In genomic region chr6:32095338-32096086, GRCh38 we compare ENCODE assay signal across 12 cellular contexts. TPM values are rescaled to one million over a fixed set of nuclear protein-coding genes. Genes with fewer than 3 reads are reported as not detected.
A peak's percentile ranks its signal among the peaks of the same experiment; 100 is the strongest.
DNase-seq lines count a peak whose midpoint lies in the region; ATAC-seq, FAIRE-seq and TF ChIP-seq lines count a peak whose summit lies in the region.
"Had no signal": no experiment of that assay in that cellular context is flagged by ENCODE, and none has a peak within 500 bp of the region (broad histone marks: within the 10 kb centered on the region; RNA-seq: fewer than 3 reads in every experiment).

No MANE protein-coding gene starts in this region.

- H3K9me3 ChIP-seq in left ventricle myocardium inferior (replicated peaks) (no peaks in the 10 kb centered on the region), right atrium auricular region (no peaks in the 10 kb centered on the region), HepG2 (ENCODE audit: low read length) (no peaks in the 10 kb centered on the region), aorta (ENCODE audit: control insufficient read depth, low read length) (no peaks in the 10 kb centered on the region), esophagus squamous epithelium (no peaks in the 10 kb centered on the region)
- H3K9me3 ChIP-seq: BLaER1 had no signal

- no TSS peak for BruUV-seq in HepG2 (replicated peaks; lab: Mats Ljungman, UMichigan)

- TF ChIP-seq CTCF in left ventricle myocardium inferior (IDR thresholded peaks at IDR 0.05; ENCODE audit: borderline replicate concordance), result no peak
- no peak for TF ChIP-seq CTCF in right atrium auricular region (IDR thresholded peaks at IDR 0.05)
- TF ChIP-seq CTCF in astrocyte of the spinal cord (IDR thresholded peaks at IDR 0.05; ENCODE audit: low read depth, low read length), result peak; percentile 6
- TF ChIP-seq CTCF in HepG2 (CRISPR knock-in tag; IDR thresholded peaks at IDR 0.05), result no peak
- TF ChIP-seq CTCF in esophagus squamous epithelium (IDR thresholded peaks at IDR 0.05), result no peak

- peaks cover 47% of the 10 kb centered on the region for H3K36me3 ChIP-seq in left ventricle myocardium inferior
- peaks cover 40% of the 10 kb centered on the region for H3K36me3 ChIP-seq in right atrium auricular region
- no peaks in the 10 kb centered on the region for H3K36me3 ChIP-seq in HepG2 (replicated peaks in 1 of 2; ENCODE audit: control insufficient read depth in 1 of 2, insufficient read depth in 2 of 2, low read length in 2 of 2)
- H3K36me3 ChIP-seq in aorta (ENCODE audit: control insufficient read depth in 1 of 2, insufficient read depth in 2 of 2, low read length in 1 of 2), result no peaks in the 10 kb centered on the region
- peaks cover 0 to 13% (median 0%) of the 10 kb centered on the region in 3 donors for H3K36me3 ChIP-seq in esophagus squamous epithelium
- H3K36me3 ChIP-seq: BLaER1 had no signal

- POLR2A ChIA-PET in HepG2 (lab: Yijun Ruan, JAX), result no interaction called here

- H3K9ac ChIP-seq in HepG2 (ENCODE audit: insufficient read depth, low read depth, low read length), result no peak overlapping the region
- H3K9ac ChIP-seq: BLaER1 had no signal

- FAIRE-seq in HepG2 (lab: Jason Lieb, UNC), result no peak

- intact Hi-C loops in left ventricle myocardium inferior (cut with micrococcal nuclease), result no loop called here
- intact Hi-C loops in HepG2 (cut with micrococcal nuclease; ENCODE audit: unreplicated experiment), result no loop called here
- intact Hi-C loops in aorta (cut with DNase I), result no loop called here
- intact Hi-C loops in esophagus squamous epithelium (cut with DNase I), result no loop called here

- H3K27me3 ChIP-seq in left ventricle myocardium inferior (ENCODE audit: low read depth) (peaks cover 28% of the 10 kb centered on the region), right atrium auricular region (no peaks in the 10 kb centered on the region), HepG2 (ENCODE audit: control insufficient read depth in 1 of 2, insufficient read depth in 2 of 2, low read length in 2 of 2) (peaks cover 21 to 59% of the 10 kb centered on the region in 2 experiments), aorta (ENCODE audit: control insufficient read depth in 1 of 2, insufficient read depth in 2 of 2, low read length in 1 of 2) (no peaks in the 10 kb centered on the region), esophagus squamous epithelium (peaks cover 0 to 44% (median 8%) of the 10 kb centered on the region in 4 donors)
- H3K27me3 ChIP-seq: BLaER1 had no signal

- TF ChIP-seq POLR2A in HepG2 (IDR thresholded peaks at IDR 0.05; ENCODE audit: insufficient read depth in 1 of 2, low read depth in 2 of 2, low read length in 2 of 2) (no peak), esophagus squamous epithelium (IDR thresholded peaks at IDR 0.05) (no peak)

- H3K4me2 ChIP-seq in HepG2 (ENCODE audit: low read depth, low read length), result no peak overlapping the region
- H3K4me2 ChIP-seq: BLaER1, smooth muscle cell had no signal

- no peaks in the 10 kb centered on the region for H4K20me1 ChIP-seq in HepG2 (ENCODE audit: insufficient read depth, low read length)
- H4K20me1 ChIP-seq: BLaER1 had no signal

- H3K79me2 ChIP-seq in HepG2 (ENCODE audit: insufficient read depth, low read length), result no peaks in the 10 kb centered on the region

- in situ Hi-C loops in astrocyte of the spinal cord (cut with HindIII; ENCODE audit: low sequenced_read_pairs) (no loop called here), HepG2 (cut with HindIII; ENCODE audit: extremely low pct_ligation_motif_present, low pct_unique_long_range_greater_than_20kb) (loop anchor here (25.0 kb wide), 1 partner anchor 692 kb away; no protein-coding TSS in a partner anchor)

- H3K4me1 ChIP-seq in left ventricle myocardium inferior (peaks cover 62% of the 10 kb centered on the region), right atrium auricular region (peaks cover 0 to 48% of the 10 kb centered on the region in 2 donors), HepG2 (ENCODE audit: insufficient read depth, low read length) (peaks cover 11% of the 10 kb centered on the region; the same call in 1 of the 2 replicates), aorta (ENCODE audit: control insufficient read depth in 1 of 2, insufficient read depth in 2 of 2, low read length in 2 of 2) (peaks cover 0 to 4% of the 10 kb centered on the region in 2 donors), esophagus squamous epithelium (peaks cover 8 to 43% (median 24%) of the 10 kb centered on the region in 3 donors)
- H3K4me1 ChIP-seq: BLaER1 had no signal

- H3K4me3 ChIP-seq in left ventricle myocardium inferior (peak overlapping the region; percentile 51), right atrium auricular region (no peak overlapping the region), astrocyte of the spinal cord (ENCODE audit: low read depth, low read length) (no peak overlapping the region), HepG2 (replicated peaks in 1 of 3; ENCODE audit: insufficient read depth in 1 of 3, low read depth in 2 of 3, low read length in 3 of 3) (no peak overlapping the region), aorta (ENCODE audit: low read length in 2 of 2) (no peak overlapping the region), esophagus squamous epithelium (peak overlapping the region in 2 of 4 donors; percentile 25 to 49)
- H3K4me3 ChIP-seq: BLaER1, smooth muscle cell had no signal

- peak; percentile 27 for ATAC-seq in HepG2
- ATAC-seq in aorta (ENCODE audit: low FRiP score), result peak; percentile 9
- no peak for ATAC-seq in HG03159 (IDR thresholded peaks at IDR 0.05; ENCODE audit: unreplicated experiment)

- 72% methylated on average over 29 of the region's 30 CpGs for WGBS in HepG2 (ENCODE audit: low lambda C conversion rate)
- 79 to 85% methylated on average over 30 of the region's 30 CpGs for WGBS in aorta, 2 donors
- 45 to 77% methylated on average over 12 of the region's 30 CpGs for WGBS in esophagus squamous epithelium, 2 donors

- TF ChIP-seq EP300 in HepG2 (IDR thresholded peaks at IDR 0.05; ENCODE audit: low read depth in 2 of 2, low read length in 2 of 2) (no peak), HepG2 (CRISPR knock-in tag; IDR thresholded peaks at IDR 0.05; ENCODE audit: borderline replicate concordance) (no peak)

- CTCF ChIA-PET in HepG2 (lab: Yijun Ruan, JAX; ENCODE audit: low intra/inter-chr PET ratio, low total read pairs), result no interaction called here

- no peak overlapping the region for H3K27ac ChIP-seq in left ventricle myocardium inferior (replicated peaks)
- H3K27ac ChIP-seq in right atrium auricular region, result peak overlapping the region in 1 of 2 donors; percentile 23
- H3K27ac ChIP-seq in HepG2 (ENCODE audit: extremely low read length, insufficient read depth, low read length), result no peak overlapping the region
- H3K27ac ChIP-seq in aorta (ENCODE audit: low read depth in 1 of 2, low read length in 2 of 2), result no peak overlapping the region
- peak overlapping the region in 2 of 4 donors; percentile 33 to 36 for H3K27ac ChIP-seq in esophagus squamous epithelium
- H3K27ac ChIP-seq: BLaER1 had no signal

- no peak overlapping the region for H2AFZ ChIP-seq in HepG2 (ENCODE audit: low read length)

- no peak for TF ChIP-seq RAD21 in HepG2 (CRISPR knock-in tag; IDR thresholded peaks at IDR 0.05)

- DNase-seq in left ventricle myocardium inferior, result no peak
- DNase-seq in right atrium auricular region (ENCODE audit: low spot score), result no peak
- DNase-seq in astrocyte of the spinal cord (ENCODE audit: low read depth, low spot score), result no peak
- DNase-seq in HepG2 (ENCODE audit: low spot score), result no peak
- no peak for DNase-seq in aorta
- no peak for DNase-seq in esophagus squamous epithelium (lab: John Stamatoyannopoulos, UW)
- no peak for DNase-seq in stimulated activated CD8-positive, alpha-beta memory T cell treated with anti-CD3 and anti-CD28 coated beads, Interleukin-4, amount 100 ng/mL, for 48 hours
- DNase-seq: activated CD8-positive, alpha-beta T cell treated with anti-CD3 and anti-CD28 coated beads for 36 hours; activated gamma-delta T cell treated with Interleukin-2 at 50 U/mL for 16 hours had no signal

RNA-seq across cellular contexts. Expression of gene TNXB, which starts 13.6 kb away (rescaled TPM):
- total RNA-seq in left ventricle myocardium inferior, result 73.0 TPM
- total RNA-seq in right atrium auricular region, result 100 to 1,000 TPM; 138 to 210 TPM
- total RNA-seq in HepG2 (2016; rRNA removed; fragmentation: Illumina TruSeq; extraction: Trizol), result 0.74 and 1.6 TPM in 2 replicates
- total RNA-seq in HepG2 (2016; cell fraction: cytosol; rRNA removed; fragmentation: Illumina TruSeq; extraction: Trizol; ENCODE audit: low read depth), result 0.20 and 0.35 TPM in 2 replicates
- 0.86 and 1.5 TPM in 2 replicates for total RNA-seq in HepG2 (2016; cell fraction: insoluble cytoplasmic fraction; rRNA removed; fragmentation: Illumina TruSeq; extraction: Trizol)
- 0.65 and 0.83 TPM in 2 replicates for total RNA-seq in HepG2 (2016; cell fraction: membrane; rRNA removed; fragmentation: Illumina TruSeq; extraction: Trizol)
- total RNA-seq in HepG2 (2016; cell fraction: nucleus; rRNA removed; fragmentation: Illumina TruSeq; extraction: Trizol), result 1.9 and 2.9 TPM in 2 replicates
- polyA plus RNA-seq in HepG2 (2011; rRNA removed), result 2.7 and 2.9 TPM in 2 replicates
- 1.8 and 3.0 TPM in 2 replicates for polyA plus RNA-seq in HepG2 (2011; cell fraction: cytosol; rRNA removed)
- polyA plus RNA-seq in HepG2 (2011; cell fraction: nucleus; rRNA removed), result 11.9 and 13.2 TPM in 2 replicates
- 2.9 and 4.4 TPM in 2 replicates for polyA plus RNA-seq in HepG2 (2012)
- polyA plus RNA-seq in HepG2 (2016; cell fraction: cytosol; fragmentation: Illumina TruSeq; extraction: Trizol; ENCODE audit: low read depth), result 0.37 and 0.42 TPM in 2 replicates
- polyA plus RNA-seq in HepG2 (2016; cell fraction: insoluble cytoplasmic fraction; fragmentation: Illumina TruSeq; extraction: Trizol; ENCODE audit: low read depth), result 0.76 and 1.1 TPM in 2 replicates
- 0.43 and 0.76 TPM in 2 replicates for polyA plus RNA-seq in HepG2 (2016; cell fraction: membrane; fragmentation: Illumina TruSeq; extraction: Trizol; ENCODE audit: low read depth)
- 1.9 and 4.8 TPM in 2 replicates for polyA plus RNA-seq in HepG2 (2016; cell fraction: nucleus; fragmentation: Illumina TruSeq; extraction: Trizol; ENCODE audit: insufficient read depth, low read depth)
- polyA minus RNA-seq in HepG2 (2011; rRNA and poly(A)+ RNA removed; ENCODE audit: low replicate concordance), result 1.8 and 5.9 TPM in 2 replicates
- 0.49 and 2.0 TPM in 2 replicates for polyA minus RNA-seq in HepG2 (2011; cell fraction: cytosol; rRNA and poly(A)+ RNA removed)
- 6.1 and 7.2 TPM in 2 replicates for polyA minus RNA-seq in HepG2 (2011; cell fraction: nucleus; rRNA and poly(A)+ RNA removed)
- 100 to 1,000 TPM; 146 to 441 TPM for total RNA-seq in aorta
- polyA plus RNA-seq in aorta, result 10 to 100 TPM; 11.1 to 86.1 TPM
- total RNA-seq in esophagus squamous epithelium, result 100 to 1,000 TPM in 1 of 4 donors, 10 to 100 TPM in 3; 10.5 to 102 (median 31.0) TPM

RNA-seq across cellular contexts. Expression of gene ATF6B, which starts 32.5 kb away (rescaled TPM):
- 29.1 TPM for total RNA-seq in left ventricle myocardium inferior
- total RNA-seq in right atrium auricular region, result 10 to 100 TPM; 15.0 to 15.3 TPM
- total RNA-seq in HepG2 (2016; rRNA removed; fragmentation: Illumina TruSeq; extraction: Trizol), result 7.5 and 18.1 TPM in 2 replicates
- 5.4 and 6.0 TPM in 2 replicates for total RNA-seq in HepG2 (2016; cell fraction: cytosol; rRNA removed; fragmentation: Illumina TruSeq; extraction: Trizol; ENCODE audit: low read depth)
- total RNA-seq in HepG2 (2016; cell fraction: insoluble cytoplasmic fraction; rRNA removed; fragmentation: Illumina TruSeq; extraction: Trizol), result 6.5 and 17.9 TPM in 2 replicates
- 4.1 and 4.3 TPM in 2 replicates for total RNA-seq in HepG2 (2016; cell fraction: membrane; rRNA removed; fragmentation: Illumina TruSeq; extraction: Trizol)
- total RNA-seq in HepG2 (2016; cell fraction: nucleus; rRNA removed; fragmentation: Illumina TruSeq; extraction: Trizol), result 22.6 and 23.3 TPM in 2 replicates
- 44.0 and 45.8 TPM in 2 replicates for polyA plus RNA-seq in HepG2 (2011; rRNA removed)
- 13.6 and 15.3 TPM in 2 replicates for polyA plus RNA-seq in HepG2 (2011; cell fraction: cytosol; rRNA removed)
- polyA plus RNA-seq in HepG2 (2011; cell fraction: nucleus; rRNA removed), result 155 and 167 TPM in 2 replicates
- polyA plus RNA-seq in HepG2 (2012), result 24.1 and 28.4 TPM in 2 replicates
- 2.5 and 3.2 TPM in 2 replicates for polyA plus RNA-seq in HepG2 (2016; cell fraction: cytosol; fragmentation: Illumina TruSeq; extraction: Trizol; ENCODE audit: low read depth)
- polyA plus RNA-seq in HepG2 (2016; cell fraction: insoluble cytoplasmic fraction; fragmentation: Illumina TruSeq; extraction: Trizol; ENCODE audit: low read depth), result 10.4 and 12.2 TPM in 2 replicates
- 3.3 and 4.5 TPM in 2 replicates for polyA plus RNA-seq in HepG2 (2016; cell fraction: membrane; fragmentation: Illumina TruSeq; extraction: Trizol; ENCODE audit: low read depth)
- 77.6 and 81.7 TPM in 2 replicates for polyA plus RNA-seq in HepG2 (2016; cell fraction: nucleus; fragmentation: Illumina TruSeq; extraction: Trizol; ENCODE audit: insufficient read depth, low read depth)
- 79.0 and 84.0 TPM in 2 replicates for polyA minus RNA-seq in HepG2 (2011; rRNA and poly(A)+ RNA removed; ENCODE audit: low replicate concordance)
- 14.2 and 16.6 TPM in 2 replicates for polyA minus RNA-seq in HepG2 (2011; cell fraction: cytosol; rRNA and poly(A)+ RNA removed)
- polyA minus RNA-seq in HepG2 (2011; cell fraction: nucleus; rRNA and poly(A)+ RNA removed), result 40.5 and 43.0 TPM in 2 replicates
- 10 to 100 TPM; 56.2 to 90.9 TPM for total RNA-seq in aorta
- polyA plus RNA-seq in aorta, result 10 to 100 TPM; 12.9 to 93.1 TPM
- 10 to 100 TPM; 27.3 to 45.4 (median 30.0) TPM for total RNA-seq in esophagus squamous epithelium

RNA-seq across cellular contexts. Expression of gene FKBPL, which starts 34.6 kb away (rescaled TPM):
- total RNA-seq in left ventricle myocardium inferior, result 2.7 TPM
- 1 to 10 TPM; 1.1 to 3.4 TPM for total RNA-seq in right atrium auricular region
- 10.0 and 11.0 TPM in 2 replicates for total RNA-seq in HepG2 (2016; rRNA removed; fragmentation: Illumina TruSeq; extraction: Trizol)
- total RNA-seq in HepG2 (2016; cell fraction: cytosol; rRNA removed; fragmentation: Illumina TruSeq; extraction: Trizol; ENCODE audit: low read depth), result 3.2 and 3.3 TPM in 2 replicates
- 10.6 and 12.0 TPM in 2 replicates for total RNA-seq in HepG2 (2016; cell fraction: insoluble cytoplasmic fraction; rRNA removed; fragmentation: Illumina TruSeq; extraction: Trizol)
- total RNA-seq in HepG2 (2016; cell fraction: membrane; rRNA removed; fragmentation: Illumina TruSeq; extraction: Trizol), result 5.3 and 5.7 TPM in 2 replicates
- total RNA-seq in HepG2 (2016; cell fraction: nucleus; rRNA removed; fragmentation: Illumina TruSeq; extraction: Trizol), result 3.6 and 4.7 TPM in 2 replicates
- polyA plus RNA-seq in HepG2 (2011; rRNA removed), result 2.9 and 3.0 TPM in 2 replicates
- polyA plus RNA-seq in HepG2 (2011; cell fraction: cytosol; rRNA removed), result 3.5 and 3.9 TPM in 2 replicates
- 2.3 TPM in 2 replicates for polyA plus RNA-seq in HepG2 (2011; cell fraction: nucleus; rRNA removed)
- polyA plus RNA-seq in HepG2 (2012), result 2.4 and 3.6 TPM in 2 replicates
- polyA plus RNA-seq in HepG2 (2016; cell fraction: cytosol; fragmentation: Illumina TruSeq; extraction: Trizol; ENCODE audit: low read depth), result 2.5 and 3.0 TPM in 2 replicates
- 10.8 and 12.4 TPM in 2 replicates for polyA plus RNA-seq in HepG2 (2016; cell fraction: insoluble cytoplasmic fraction; fragmentation: Illumina TruSeq; extraction: Trizol; ENCODE audit: low read depth)
- 3.5 and 4.2 TPM in 2 replicates for polyA plus RNA-seq in HepG2 (2016; cell fraction: membrane; fragmentation: Illumina TruSeq; extraction: Trizol; ENCODE audit: low read depth)
- polyA plus RNA-seq in HepG2 (2016; cell fraction: nucleus; fragmentation: Illumina TruSeq; extraction: Trizol; ENCODE audit: insufficient read depth, low read depth), result 7.2 and 7.7 TPM in 2 replicates
- polyA minus RNA-seq in HepG2 (2011; rRNA and poly(A)+ RNA removed; ENCODE audit: low replicate concordance), result 3.3 and 9.3 TPM in 2 replicates
- 1.8 and 2.4 TPM in 2 replicates for polyA minus RNA-seq in HepG2 (2011; cell fraction: cytosol; rRNA and poly(A)+ RNA removed)
- polyA minus RNA-seq in HepG2 (2011; cell fraction: nucleus; rRNA and poly(A)+ RNA removed), result 1.2 and 1.7 TPM in 2 replicates
- total RNA-seq in aorta, result 1 to 10 TPM; 1.9 to 4.7 TPM
- 1 to 10 TPM; 3.4 to 4.8 TPM for polyA plus RNA-seq in aorta
- total RNA-seq in esophagus squamous epithelium, result 10 to 100 TPM in 1 of 4 donors, 1 to 10 TPM in 3; 5.9 to 16.7 (median 6.8) TPM

RNA-seq across cellular contexts. Expression of gene PRRT1, which starts 56.2 kb away (rescaled TPM):
- 1.0 TPM for total RNA-seq in left ventricle myocardium inferior
- total RNA-seq in right atrium auricular region, result 1 to 10 TPM in 1 of 2 donors, under 1 TPM in 1; 0.70 to 1.1 TPM
- 0.11 and 0.64 TPM in 2 replicates for total RNA-seq in HepG2 (2016; rRNA removed; fragmentation: Illumina TruSeq; extraction: Trizol)
- not detected in 2 replicates for total RNA-seq in HepG2 (2016; cell fraction: cytosol; rRNA removed; fragmentation: Illumina TruSeq; extraction: Trizol; ENCODE audit: low read depth)
- 0.41 TPM in 1 of 2 replicates, not detected in the other for total RNA-seq in HepG2 (2016; cell fraction: insoluble cytoplasmic fraction; rRNA removed; fragmentation: Illumina TruSeq; extraction: Trizol)
- 0.40 and 0.55 TPM in 2 replicates for total RNA-seq in HepG2 (2016; cell fraction: membrane; rRNA removed; fragmentation: Illumina TruSeq; extraction: Trizol)
- 0.63 and 1.3 TPM in 2 replicates for total RNA-seq in HepG2 (2016; cell fraction: nucleus; rRNA removed; fragmentation: Illumina TruSeq; extraction: Trizol)
- polyA plus RNA-seq in HepG2 (2011; rRNA removed), result 1.4 TPM in 2 replicates
- polyA plus RNA-seq in HepG2 (2011; cell fraction: cytosol; rRNA removed), result 0.38 and 0.76 TPM in 2 replicates
- polyA plus RNA-seq in HepG2 (2011; cell fraction: nucleus; rRNA removed), result 13.0 TPM in 2 replicates
- 3.2 and 3.3 TPM in 2 replicates for polyA plus RNA-seq in HepG2 (2012)
- 0.88 and 0.94 TPM in 2 replicates for polyA plus RNA-seq in HepG2 (2016; cell fraction: cytosol; fragmentation: Illumina TruSeq; extraction: Trizol; ENCODE audit: low read depth)
- 1.6 and 2.0 TPM in 2 replicates for polyA plus RNA-seq in HepG2 (2016; cell fraction: insoluble cytoplasmic fraction; fragmentation: Illumina TruSeq; extraction: Trizol; ENCODE audit: low read depth)
- 2.4 TPM in 2 replicates for polyA plus RNA-seq in HepG2 (2016; cell fraction: membrane; fragmentation: Illumina TruSeq; extraction: Trizol; ENCODE audit: low read depth)
- polyA plus RNA-seq in HepG2 (2016; cell fraction: nucleus; fragmentation: Illumina TruSeq; extraction: Trizol; ENCODE audit: insufficient read depth, low read depth), result 10.1 and 13.9 TPM in 2 replicates
- 0.35 and 0.42 TPM in 2 replicates for polyA minus RNA-seq in HepG2 (2011; rRNA and poly(A)+ RNA removed; ENCODE audit: low replicate concordance)
- polyA minus RNA-seq in HepG2 (2011; cell fraction: cytosol; rRNA and poly(A)+ RNA removed), result 0.69 TPM in 1 of 2 replicates, not detected in the other
- polyA minus RNA-seq in HepG2 (2011; cell fraction: nucleus; rRNA and poly(A)+ RNA removed), result 0.25 and 0.52 TPM in 2 replicates
- total RNA-seq in aorta, result 1 to 10 TPM; 3.6 to 7.0 TPM
- 10 to 100 TPM in 1 of 2 donors, 1 to 10 TPM in 1; 4.6 to 12.5 TPM for polyA plus RNA-seq in aorta
- total RNA-seq in esophagus squamous epithelium, result under 1 TPM in 3 of 4 donors, not detected in 1; 0.35 to 0.87 (median 0.57) TPM
- total RNA-seq: smooth muscle cell had no signal

RNA-seq across cellular contexts. Expression of gene CYP21A2, which starts 57.3 kb away (rescaled TPM):
- total RNA-seq in left ventricle myocardium inferior (0.41 TPM), right atrium auricular region (1 to 10 TPM in 1 of 2 donors, under 1 TPM in 1; 0.19 to 1.2 TPM), HepG2 (2016; rRNA removed; fragmentation: Illumina TruSeq; extraction: Trizol) (0.29 and 1.5 TPM in 2 replicates), aorta (1 to 10 TPM; 2.2 to 2.3 TPM), esophagus squamous epithelium (under 1 TPM in 1 of 4 donors, not detected in 3; 0.22 TPM)
- total RNA-seq in HepG2 (2016; cell fraction: cytosol; rRNA removed; fragmentation: Illumina TruSeq; extraction: Trizol; ENCODE audit: low read depth), result 0.20 and 0.53 TPM in 2 replicates
- total RNA-seq in HepG2 (2016; cell fraction: insoluble cytoplasmic fraction; rRNA removed; fragmentation: Illumina TruSeq; extraction: Trizol), result 0.24 and 1.5 TPM in 2 replicates
- total RNA-seq in HepG2 (2016; cell fraction: membrane; rRNA removed; fragmentation: Illumina TruSeq; extraction: Trizol), result 0.59 and 0.69 TPM in 2 replicates
- 4.2 and 4.6 TPM in 2 replicates for total RNA-seq in HepG2 (2016; cell fraction: nucleus; rRNA removed; fragmentation: Illumina TruSeq; extraction: Trizol)
- polyA plus RNA-seq in HepG2 (2011; rRNA removed) (6.3 and 8.6 TPM in 2 replicates), aorta (1 to 10 TPM in 1 of 2 donors, not detected in 1; 3.6 TPM)
- polyA plus RNA-seq in HepG2 (2011; cell fraction: cytosol; rRNA removed), result 2.4 and 3.0 TPM in 2 replicates
- polyA plus RNA-seq in HepG2 (2011; cell fraction: nucleus; rRNA removed), result 65.6 and 85.1 TPM in 2 replicates
- 3.3 and 9.9 TPM in 2 replicates for polyA plus RNA-seq in HepG2 (2012)
- polyA plus RNA-seq in HepG2 (2016; cell fraction: cytosol; fragmentation: Illumina TruSeq; extraction: Trizol; ENCODE audit: low read depth), result 0.85 and 0.89 TPM in 2 replicates
- 0.52 and 0.75 TPM in 2 replicates for polyA plus RNA-seq in HepG2 (2016; cell fraction: insoluble cytoplasmic fraction; fragmentation: Illumina TruSeq; extraction: Trizol; ENCODE audit: low read depth)
- polyA plus RNA-seq in HepG2 (2016; cell fraction: membrane; fragmentation: Illumina TruSeq; extraction: Trizol; ENCODE audit: low read depth), result 0.98 and 1.2 TPM in 2 replicates
- polyA plus RNA-seq in HepG2 (2016; cell fraction: nucleus; fragmentation: Illumina TruSeq; extraction: Trizol; ENCODE audit: insufficient read depth, low read depth), result 10.5 and 14.3 TPM in 2 replicates
- 0.23 and 9.5 TPM in 2 replicates for polyA minus RNA-seq in HepG2 (2011; rRNA and poly(A)+ RNA removed; ENCODE audit: low replicate concordance)
- polyA minus RNA-seq in HepG2 (2011; cell fraction: cytosol; rRNA and poly(A)+ RNA removed), result 1.7 and 1.8 TPM in 2 replicates
- 27.4 and 31.8 TPM in 2 replicates for polyA minus RNA-seq in HepG2 (2011; cell fraction: nucleus; rRNA and poly(A)+ RNA removed)
- total RNA-seq: smooth muscle cell had no signal
- polyA plus RNA-seq: smooth muscle cell had no signal
